Comparison of ENCODE assay signal across 26 cellular contexts in the genomic region with DNA sequence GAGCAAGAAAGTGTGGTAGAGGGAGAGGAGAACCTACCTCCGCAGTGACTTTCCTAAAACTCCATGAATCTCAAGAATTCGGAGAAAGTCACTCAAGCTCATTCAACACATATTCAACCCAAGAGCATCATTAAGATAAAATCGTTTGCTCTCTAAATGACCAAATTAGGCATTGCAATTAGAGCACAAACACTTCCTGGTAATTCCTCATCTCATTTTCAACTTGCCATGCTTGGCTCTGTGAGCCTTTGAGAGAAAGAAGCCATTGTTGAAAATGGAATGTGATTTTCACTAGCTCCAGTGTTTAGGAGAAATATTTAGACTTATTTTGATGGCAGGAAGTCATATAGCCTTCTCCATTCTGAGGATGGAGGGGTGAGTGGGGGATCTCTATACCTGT.
"Had no signal": no experiment of that assay in that cellular context is flagged by ENCODE, and none has a peak within 500 bp of the region (broad histone marks: within the 10 kb centered on the region; RNA-seq: fewer than 3 reads in every experiment).

No MANE protein-coding gene starts in this region.

- H3K4me3 ChIP-seq: adrenal gland, ascending aorta, coronary artery, hepatocyte, left ventricle myocardium inferior, upper lobe of left lung had no signal

- DNase-seq: activated CD4-positive, alpha-beta T cell treated with anti-CD3 and anti-CD28 coated beads for 1 hour; activated CD4-positive, alpha-beta T cell treated with anti-CD3 and anti-CD28 coated beads, Interleukin-2, amount 50 U/mL, for 1 hour; activated T-cell treated with anti-CD3 and anti-CD28 coated beads, Interleukin-2, amount 50 U/mL, for 1 hour; adrenal gland; cerebellar nuclear complex; erythroblast; foreskin fibroblast; glutamatergic neuron; kidney glomerular epithelial cell; left ventricle myocardium inferior; occipital lobe; posterior cingulate gyrus; retina; stimulated activated CD4-positive, alpha-beta T cell treated with anti-CD3 and anti-CD28 coated beads, Interleukin-4, amount 100 ng/mL, for 1 hour; stimulated activated naive CD4-positive, alpha-beta T cell; T-helper 1 cell; upper lobe of left lung; WERI-Rb-1 had no signal

- H3K9me3 Mint-ChIP-seq: nephron had no signal

- H3K27me3 ChIP-seq: adrenal gland, ascending aorta, hepatocyte, upper lobe of left lung had no signal

- H3K9me3 ChIP-seq: adrenal gland, ascending aorta, left ventricle myocardium inferior, upper lobe of left lung had no signal

- H3K27ac Mint-ChIP-seq: activated naive CD4-positive, alpha-beta T cell treated with anti-CD3 and anti-CD28 coated beads, Interleukin-2, amount 50 U/mL, for 72 hours; nephron had no signal

- H3K4me3 Mint-ChIP-seq: nephron had no signal

- H3K36me3 ChIP-seq: adrenal gland, ascending aorta, left ventricle myocardium inferior, upper lobe of left lung, WERI-Rb-1 had no signal

- H3K27ac ChIP-seq: adrenal gland, ascending aorta, coronary artery, hepatocyte, left ventricle myocardium inferior, upper lobe of left lung, WERI-Rb-1 had no signal

- H3K36me3 Mint-ChIP-seq: activated naive CD4-positive, alpha-beta T cell treated with anti-CD3 and anti-CD28 coated beads, Interleukin-2, amount 50 U/mL, for 72 hours had no signal

- H3K4me1 ChIP-seq: ascending aorta, left ventricle myocardium inferior, upper lobe of left lung had no signal

- FAIRE-seq: bronchial epithelial cell, endometrium, TTC549 had no signal
